9 cellular contexts compared by ENCODE assay signal in the genomic region with DNA sequence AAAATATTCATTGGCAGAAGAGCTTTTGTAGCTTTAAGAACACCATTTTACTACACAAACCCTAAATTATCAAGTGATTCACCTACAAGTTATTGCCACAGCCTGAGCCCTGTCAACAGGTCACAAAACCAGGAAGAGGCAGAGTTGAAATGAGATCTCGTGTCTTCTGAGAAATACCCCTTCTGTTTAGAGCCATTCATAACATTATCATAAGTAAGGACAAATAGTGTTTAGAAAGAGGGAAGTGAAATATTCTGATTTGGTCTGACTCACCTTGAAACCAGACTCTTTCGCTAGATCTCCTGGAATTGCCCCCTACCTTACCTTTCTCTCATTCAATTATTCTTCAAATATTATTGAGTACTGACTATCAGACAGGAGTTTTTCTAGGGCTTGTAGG. TPM values are rescaled to one million over a fixed set of nuclear protein-coding genes. Genes with fewer than 3 reads are reported as not detected.
A peak's percentile ranks its signal among the peaks of the same experiment; 100 is the strongest.
DNase-seq lines count a peak whose midpoint lies in the region; ATAC-seq and TF ChIP-seq lines count a peak whose summit lies in the region.
"Had no signal": no experiment of that assay in that cellular context is flagged by ENCODE, and none has a peak within 500 bp of the region (broad histone marks: within the 10 kb centered on the region; RNA-seq: fewer than 3 reads in every experiment).

No MANE protein-coding gene starts in this region.

- H3K27ac Mint-ChIP-seq in activated naive CD4-positive, alpha-beta T cell treated with anti-CD3 and anti-CD28 coated beads, Interleukin-2, amount 10 ng/mL, durations not matched to agents 7 days and 5 days, result no peak overlapping the region
- H3K27ac Mint-ChIP-seq: progenitor cell of endocrine pancreas had no signal

- ATAC-seq in GM19043 (IDR thresholded peaks at IDR 0.05; ENCODE audit: low read depth, unreplicated experiment) (peak; percentile 95), HG02678 (IDR thresholded peaks at IDR 0.05; ENCODE audit: unreplicated experiment) (peak; percentile 93), HG03521 (IDR thresholded peaks at IDR 0.05; ENCODE audit: unreplicated experiment) (peak; percentile 87)

- no peaks in the 10 kb centered on the region for H3K4me1 Mint-ChIP-seq in activated naive CD4-positive, alpha-beta T cell treated with anti-CD3 and anti-CD28 coated beads, Interleukin-2, amount 10 ng/mL, durations not matched to agents 7 days and 5 days

- no peak for TF ChIP-seq POLR2A in adrenal gland (IDR thresholded peaks at IDR 0.05)

- no peak overlapping the region for H3K4me3 Mint-ChIP-seq in activated naive CD4-positive, alpha-beta T cell treated with anti-CD3 and anti-CD28 coated beads, Interleukin-2, amount 10 ng/mL, durations not matched to agents 7 days and 5 days

- H3K36me3 ChIP-seq in adrenal gland (replicated peaks in 1 of 2), result no peaks in the 10 kb centered on the region

- no peaks in the 10 kb centered on the region for H3K36me3 Mint-ChIP-seq in activated naive CD4-positive, alpha-beta T cell treated with anti-CD3 and anti-CD28 coated beads, Interleukin-2, amount 10 ng/mL, durations not matched to agents 7 days and 5 days

- TF ChIP-seq CTCF in adrenal gland (IDR thresholded peaks at IDR 0.05), result no peak

- H3K4me3 ChIP-seq in adrenal gland, result no peak overlapping the region

- WGBS in adrenal gland, 4 donors, result 55 to 63% (median 61%) methylated on average over 2 of the region's 2 CpGs

- CTCF ChIA-PET in activated naive CD4-positive, alpha-beta T cell treated with anti-CD3 and anti-CD28 coated beads, Interleukin-2, amount 10 ng/mL, durations not matched to agents 7 days and 5 days (lab: Charles Lee), result interaction anchor here (4.2 kb wide), 1 partner anchor 71 kb away, joined by 26 read pairs; no protein-coding TSS in a partner anchor

- intact Hi-C loops in adrenal gland (cut with DNase I), result no loop called here

- H3K9me3 ChIP-seq in adrenal gland (replicated peaks in 1 of 3), result no peaks in the 10 kb centered on the region

- peaks cover 21% of the 10 kb centered on the region for H3K27me3 ChIP-seq in adrenal gland

- H3K27me3 Mint-ChIP-seq in activated naive CD4-positive, alpha-beta T cell treated with anti-CD3 and anti-CD28 coated beads, Interleukin-2, amount 10 ng/mL, durations not matched to agents 7 days and 5 days, result peaks cover 10% of the 10 kb centered on the region
- H3K27me3 Mint-ChIP-seq: progenitor cell of endocrine pancreas had no signal

- no peaks in the 10 kb centered on the region for H3K4me1 ChIP-seq in adrenal gland (replicated peaks in 1 of 2)

- no peaks in the 10 kb centered on the region for H3K9me3 Mint-ChIP-seq in activated naive CD4-positive, alpha-beta T cell treated with anti-CD3 and anti-CD28 coated beads, Interleukin-2, amount 10 ng/mL, durations not matched to agents 7 days and 5 days

- DNase-seq in CD1c-positive myeloid dendritic cell (ENCODE audit: extremely low spot score) (peak; percentile 46), NCI-H748 treated with DMSO at 0.1 percent for 48 hours (lab: John Stamatoyannopoulos, UW) (no peak), adrenal gland (no peak), NCI-H1436 treated with DMSO at 0.1 percent for 48 hours (lab: John Stamatoyannopoulos, UW) (no peak)
- no peak for DNase-seq in activated naive CD4-positive, alpha-beta T cell treated with anti-CD3 and anti-CD28 coated beads, Interleukin-2, amount 10 ng/mL, durations not matched to agents 7 days and 5 days

- H3K27ac ChIP-seq in adrenal gland, result no peak overlapping the region

RNA-seq across cellular contexts. Expression of gene ETDB, which starts 5.9 kb away (rescaled TPM):
- not detected for total RNA-seq in adrenal gland
- not detected for polyA plus RNA-seq in adrenal gland
- total RNA-seq: progenitor cell of endocrine pancreas had no signal

RNA-seq across cellular contexts. Expression of gene SMIM10L2B, which starts 15.9 kb away (rescaled TPM):
- total RNA-seq in adrenal gland, result 1 to 10 TPM; 2.8 to 7.6 (median 4.4) TPM
- polyA plus RNA-seq in adrenal gland, result 1 to 10 TPM; 2.5 to 6.3 (median 4.6) TPM

RNA-seq across cellular contexts. Expression of gene CT55, which starts 56.8 kb away (rescaled TPM):
- under 1 TPM in 1 of 8 donors, not detected in 7; 0.55 TPM for total RNA-seq in adrenal gland
- polyA plus RNA-seq in adrenal gland, result under 1 TPM in 2 of 3 donors, not detected in 1; 0.17 to 0.20 TPM
- total RNA-seq: progenitor cell of endocrine pancreas had no signal
